ENCODE assay signal across 1 cellular context in the genomic region with DNA sequence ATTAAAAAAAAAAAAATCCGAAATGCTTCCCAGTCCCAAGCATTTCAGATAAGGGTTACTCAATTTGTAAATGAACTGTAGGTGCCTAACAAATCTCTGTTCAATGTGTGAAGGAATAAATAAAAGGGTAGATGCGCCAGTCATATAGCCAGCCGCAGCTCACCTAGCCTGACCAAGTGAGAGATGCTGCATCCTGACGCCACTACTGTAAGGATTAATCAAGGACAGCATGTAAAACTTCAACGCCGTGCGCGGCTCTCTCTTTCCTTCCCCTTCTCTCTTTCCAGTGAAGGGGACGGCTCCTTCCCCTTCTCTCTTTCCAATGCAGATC.
TF ChIP-seq lines count a peak whose summit lies in the region.

No MANE protein-coding gene starts in this region.

TF ChIP-seq in H1, 55 proteins besides CTCF, POLR2A, EP300 and RAD21:
- TF ChIP-seq TAF1 (IDR thresholded peaks at IDR 0.05; ENCODE audit: low read depth, low read length) (no peak), SAP30 (IDR thresholded peaks at IDR 0.05; ENCODE audit: insufficient read depth, insufficient replicate concordance, low read length) (peak; percentile 19)
